ENCODE assay signal across 21 cellular contexts in the genomic region with DNA sequence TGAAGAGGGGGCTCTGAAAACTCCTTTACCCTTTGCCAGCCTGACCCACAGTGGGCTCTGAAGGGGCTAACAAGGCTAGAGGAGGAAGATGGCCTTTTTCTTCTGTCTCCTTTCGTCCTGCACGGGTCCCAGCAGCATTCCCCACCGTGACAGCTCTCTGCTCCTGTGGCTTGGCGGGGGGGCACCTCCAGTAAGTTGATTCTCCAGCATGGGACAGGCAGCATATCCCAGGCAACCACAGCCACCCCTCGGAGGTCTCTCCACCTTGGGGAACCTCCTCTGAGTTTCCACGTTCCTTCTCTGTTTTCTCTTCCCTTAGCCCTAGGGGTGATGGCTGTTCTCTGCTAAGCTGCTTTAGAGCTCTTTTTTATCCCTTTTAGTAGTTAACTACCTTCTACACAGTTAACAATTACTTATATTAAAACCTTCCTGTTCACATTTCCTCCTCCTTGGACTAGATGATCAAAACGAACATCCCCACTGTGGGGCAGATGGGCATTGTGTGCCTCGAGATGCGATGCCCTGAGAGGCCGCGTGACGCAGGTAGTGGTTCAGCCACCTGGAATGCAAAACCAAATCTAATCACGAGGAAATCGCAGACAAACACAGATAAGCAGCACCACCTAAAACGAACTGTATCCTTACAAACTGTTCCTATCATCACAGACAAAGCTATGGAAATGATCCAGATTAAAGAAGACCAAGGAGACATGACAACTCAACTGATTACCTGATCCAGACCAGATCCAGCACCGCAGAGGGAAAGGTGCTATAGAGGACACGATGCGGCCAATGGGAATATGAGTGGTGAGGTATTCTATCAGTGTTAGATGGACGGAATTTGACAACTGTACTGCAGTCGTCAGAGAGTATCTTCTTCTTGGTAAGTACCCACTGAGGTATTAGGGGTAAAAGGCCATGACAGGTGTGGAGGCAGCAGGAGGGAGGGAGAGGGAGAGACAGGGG. TPM values are rescaled to one million over a fixed set of nuclear protein-coding genes. Genes with fewer than 3 reads are reported as not detected.
DNase-seq lines count a peak whose midpoint lies in the region; ATAC-seq and TF ChIP-seq lines count a peak whose summit lies in the region.
"Had no signal": no experiment of that assay in that cellular context is flagged by ENCODE, and none has a peak within 500 bp of the region (broad histone marks: within the 10 kb centered on the region; RNA-seq: fewer than 3 reads in every experiment).

No MANE protein-coding gene starts in this region.

- H3K9me3 Mint-ChIP-seq in T-helper 1 cell treated with Interleukin-12 subunit alpha and Interleukin-12 subunit beta and Interleukin-4 antibody, amounts not matched to agents 30 μg/mL and 1 μg/mL, for 36 hours = peaks cover 5% of the 10 kb centered on the region
- H3K9me3 Mint-ChIP-seq in stimulated activated naive CD8-positive, alpha-beta T cell treated with anti-CD3 and anti-CD28 coated beads, Interleukin-15, Interleukin-2, amounts not matched to agents 100 ng/mL and 50 ng/mL, for 24 hours = no peaks in the 10 kb centered on the region
- no peaks in the 10 kb centered on the region for H3K9me3 Mint-ChIP-seq in stimulated activated naive CD8-positive, alpha-beta T cell treated with anti-CD3 and anti-CD28 coated beads, Interleukin-15, amount 100 ng/mL, for 72 hours
- H3K9me3 Mint-ChIP-seq in mesothelial cell of epicardium = no peaks in the 10 kb centered on the region

- no peak overlapping the region for H3K4me2 ChIP-seq in neuronal stem cell (ENCODE audit: insufficient read depth, low read length, poor library complexity, severe bottlenecking)

- no peak for DNase-seq in T-helper 1 cell
- no peak for DNase-seq in stimulated activated naive CD8-positive, alpha-beta T cell treated with anti-CD3 and anti-CD28 coated beads, Interleukin-15, amount 100 ng/mL, for 72 hours
- no peak for DNase-seq in mesothelial cell of epicardium (ENCODE audit: low spot score in 2 of 2, unreplicated experiment in 2 of 2)
- no peak for DNase-seq in neuronal stem cell (ENCODE audit: low spot score)
- no peak for DNase-seq in NCI-H1930 (lab: John Stamatoyannopoulos, UW)
- DNase-seq: activated CD4-positive, alpha-beta T cell treated with anti-CD3 and anti-CD28 coated beads, Interleukin-2, amount 50 U/mL, for 1 hour; AML-193; esophagus squamous epithelium; MG63; NCI-H146; NCI-H2171 treated with DMSO at 0.1 percent for 48 hours; NCI-H526 treated with DMSO at 0.1 percent for 48 hours; upper lobe of right lung had no signal

- H3K18ac ChIP-seq in neuronal stem cell (ENCODE audit: low read length) = no peak overlapping the region

- peaks cover 31 to 68% of the 10 kb centered on the region in 2 donors for H3K36me3 ChIP-seq in neuronal stem cell (replicated peaks in 1 of 2; ENCODE audit: control insufficient read depth in 2 of 2, insufficient read depth in 2 of 2, low read length in 2 of 2)

- no peak overlapping the region for H2AK5ac ChIP-seq in neuronal stem cell (ENCODE audit: low read depth, low read length)

- no peak overlapping the region for H3K14ac ChIP-seq in neuronal stem cell (ENCODE audit: low read length)

- H2BK120ac ChIP-seq in neuronal stem cell (ENCODE audit: low read depth, low read length) = no peak overlapping the region

- no peak overlapping the region for H4K8ac ChIP-seq in neuronal stem cell (ENCODE audit: low read depth, low read length)

- H2BK12ac ChIP-seq in neuronal stem cell (ENCODE audit: low read length) = no peak overlapping the region

- no peak overlapping the region for H4K91ac ChIP-seq in neuronal stem cell (ENCODE audit: low read depth, low read length, poor library complexity)

- H3K9me3 ChIP-seq in neuronal stem cell (replicated peaks in 1 of 2; ENCODE audit: control insufficient read depth in 2 of 2, insufficient read depth in 1 of 2, low read depth in 1 of 2, low read length in 2 of 2) = no peaks in the 10 kb centered on the region
- H3K9me3 ChIP-seq: adrenal gland, esophagus squamous epithelium, gastroesophageal sphincter, MG63, upper lobe of right lung had no signal

- H3K27me3 Mint-ChIP-seq in T-helper 1 cell treated with Interleukin-12 subunit alpha and Interleukin-12 subunit beta and Interleukin-4 antibody, amounts not matched to agents 30 μg/mL and 1 μg/mL, for 36 hours (ENCODE audit: low read depth) = no peaks in the 10 kb centered on the region
- H3K27me3 Mint-ChIP-seq in stimulated activated naive CD8-positive, alpha-beta T cell treated with anti-CD3 and anti-CD28 coated beads, Interleukin-15, Interleukin-2, amounts not matched to agents 100 ng/mL and 50 ng/mL, for 24 hours = no peaks in the 10 kb centered on the region
- H3K27me3 Mint-ChIP-seq in stimulated activated naive CD8-positive, alpha-beta T cell treated with anti-CD3 and anti-CD28 coated beads, Interleukin-15, amount 100 ng/mL, for 72 hours = no peaks in the 10 kb centered on the region
- H3K27me3 Mint-ChIP-seq in mesothelial cell of epicardium (ENCODE audit: low read depth) = no peaks in the 10 kb centered on the region

- no CpG with 5 or more reads among the region's 20 CpGs for WGBS in neuronal stem cell (ENCODE audit: extremely low coverage in 2 of 2, insufficient read length in 2 of 2, insufficient replicate concordance in 1 of 2), 2 donors

- no peak overlapping the region for H3K27ac ChIP-seq in neuronal stem cell (replicated peaks; ENCODE audit: low read length)
- H3K27ac ChIP-seq: 22Rv1, adrenal gland, esophagus squamous epithelium, upper lobe of right lung had no signal

- H3K23ac ChIP-seq in neuronal stem cell (ENCODE audit: low read depth, low read length, poor library complexity) = no peak overlapping the region

- H3K4ac ChIP-seq in neuronal stem cell (ENCODE audit: low read length) = no peak overlapping the region

- no peak for TF ChIP-seq CTCF in mesothelial cell of epicardium (IDR thresholded peaks at IDR 0.05; ENCODE audit: unreplicated experiment)

- no peak overlapping the region for H2BK5ac ChIP-seq in neuronal stem cell (ENCODE audit: low read length)

- H2BK15ac ChIP-seq in neuronal stem cell (ENCODE audit: low read length) = no peak overlapping the region

- H3K9ac ChIP-seq in neuronal stem cell (ENCODE audit: low read depth, low read length, poor library complexity) = no peak overlapping the region

- H3K79me1 ChIP-seq in neuronal stem cell (ENCODE audit: low read depth, low read length) = no peaks in the 10 kb centered on the region

- peaks cover 65% of the 10 kb centered on the region for H3K36me3 Mint-ChIP-seq in T-helper 1 cell treated with Interleukin-12 subunit alpha and Interleukin-12 subunit beta and Interleukin-4 antibody, amounts not matched to agents 30 μg/mL and 1 μg/mL, for 36 hours (ENCODE audit: low read depth)
- H3K36me3 Mint-ChIP-seq in stimulated activated naive CD8-positive, alpha-beta T cell treated with anti-CD3 and anti-CD28 coated beads, Interleukin-15, Interleukin-2, amounts not matched to agents 100 ng/mL and 50 ng/mL, for 24 hours (ENCODE audit: low read depth) = peaks cover 62% of the 10 kb centered on the region
- peaks cover 52% of the 10 kb centered on the region for H3K36me3 Mint-ChIP-seq in mesothelial cell of epicardium

- no peak overlapping the region for H3K4me3 ChIP-seq in neuronal stem cell (ENCODE audit: low read length in 2 of 2)
- H3K4me3 ChIP-seq: adrenal gland, esophagus squamous epithelium, gastroesophageal sphincter, MG63, upper lobe of right lung had no signal

- no peaks in the 10 kb centered on the region for H3K27me3 ChIP-seq in neuronal stem cell (ENCODE audit: control insufficient read depth in 3 of 3, insufficient read depth in 3 of 3, low read depth in 1 of 3, low read length in 3 of 3)
- H3K27me3 ChIP-seq: adrenal gland, esophagus squamous epithelium, gastroesophageal sphincter, MG63, upper lobe of right lung had no signal

- no peak for ATAC-seq in stimulated activated naive CD8-positive, alpha-beta T cell treated with anti-CD3 and anti-CD28 coated beads, Interleukin-15, amount 100 ng/mL, for 72 hours
- ATAC-seq in HG03442 (IDR thresholded peaks at IDR 0.05; ENCODE audit: unreplicated experiment) = no peak
- ATAC-seq: gastroesophageal sphincter, upper lobe of right lung had no signal

- H3K4me3 Mint-ChIP-seq in T-helper 1 cell treated with Interleukin-12 subunit alpha and Interleukin-12 subunit beta and Interleukin-4 antibody, amounts not matched to agents 30 μg/mL and 1 μg/mL, for 36 hours = no peak overlapping the region
- no peak overlapping the region for H3K4me3 Mint-ChIP-seq in stimulated activated naive CD8-positive, alpha-beta T cell treated with anti-CD3 and anti-CD28 coated beads, Interleukin-15, Interleukin-2, amounts not matched to agents 100 ng/mL and 50 ng/mL, for 24 hours
- no peak overlapping the region for H3K4me3 Mint-ChIP-seq in stimulated activated naive CD8-positive, alpha-beta T cell treated with anti-CD3 and anti-CD28 coated beads, Interleukin-15, amount 100 ng/mL, for 72 hours
- no peak overlapping the region for H3K4me3 Mint-ChIP-seq in mesothelial cell of epicardium

- H3K27ac Mint-ChIP-seq in T-helper 1 cell treated with Interleukin-12 subunit alpha and Interleukin-12 subunit beta and Interleukin-4 antibody, amounts not matched to agents 30 μg/mL and 1 μg/mL, for 36 hours = peak overlapping the region; percentile 45
- H3K27ac Mint-ChIP-seq in stimulated activated naive CD8-positive, alpha-beta T cell treated with anti-CD3 and anti-CD28 coated beads, Interleukin-15, Interleukin-2, amounts not matched to agents 100 ng/mL and 50 ng/mL, for 24 hours = peak overlapping the region; percentile 8
- peak overlapping the region in 1 of 2 donors; percentile 30 for H3K27ac Mint-ChIP-seq in stimulated activated naive CD8-positive, alpha-beta T cell treated with anti-CD3 and anti-CD28 coated beads, Interleukin-15, amount 100 ng/mL, for 72 hours
- H3K27ac Mint-ChIP-seq in mesothelial cell of epicardium = peak overlapping the region; percentile 2

- peaks cover 21% of the 10 kb centered on the region for H3K4me1 Mint-ChIP-seq in T-helper 1 cell treated with Interleukin-12 subunit alpha and Interleukin-12 subunit beta and Interleukin-4 antibody, amounts not matched to agents 30 μg/mL and 1 μg/mL, for 36 hours (ENCODE audit: low read depth)
- peaks cover 13% of the 10 kb centered on the region for H3K4me1 Mint-ChIP-seq in stimulated activated naive CD8-positive, alpha-beta T cell treated with anti-CD3 and anti-CD28 coated beads, Interleukin-15, Interleukin-2, amounts not matched to agents 100 ng/mL and 50 ng/mL, for 24 hours (ENCODE audit: low read depth)
- peaks cover 9% of the 10 kb centered on the region for H3K4me1 Mint-ChIP-seq in stimulated activated naive CD8-positive, alpha-beta T cell treated with anti-CD3 and anti-CD28 coated beads, Interleukin-15, amount 100 ng/mL, for 72 hours
- no peaks in the 10 kb centered on the region for H3K4me1 Mint-ChIP-seq in mesothelial cell of epicardium

- H2AFZ ChIP-seq in neuronal stem cell (ENCODE audit: low read length) = no peak overlapping the region

- H3K4me1 ChIP-seq in neuronal stem cell (ENCODE audit: control insufficient read depth in 2 of 2, insufficient read depth in 1 of 2, low read depth in 1 of 2, low read length in 2 of 2) = no peaks in the 10 kb centered on the region
- H3K4me1 ChIP-seq: adrenal gland, upper lobe of right lung had no signal

RNA-seq across cellular contexts. Expression of a gene that starts 27.7 kb away (rescaled TPM):
- total RNA-seq in mesothelial cell of epicardium = 301 to 312 TPM (median 307 TPM) in 3 replicates
- 251 TPM for polyA plus RNA-seq in neuronal stem cell (2013, experiment 1 of 2)
- 239 TPM for polyA plus RNA-seq in neuronal stem cell (2013, experiment 2 of 2)

RNA-seq across cellular contexts. Expression of a gene that starts 48.3 kb away (rescaled TPM):
- 0.59 TPM in 1 of 3 replicates, not detected in the others for total RNA-seq in mesothelial cell of epicardium
- 2.0 TPM for polyA plus RNA-seq in neuronal stem cell (2013, experiment 1 of 2)
- polyA plus RNA-seq in neuronal stem cell (2013, experiment 2 of 2) = 1.8 TPM
- total RNA-seq: bronchial epithelial cell, kidney epithelial cell had no signal
